In genomic region chrX:101774340-101774739, GRCh38 we compare ENCODE assay signal across 13 cellular contexts.
DNase-seq lines count a peak whose midpoint lies in the region; ATAC-seq and TF ChIP-seq lines count a peak whose summit lies in the region.
"Had no signal": no experiment of that assay in that cellular context is flagged by ENCODE, and none has a peak within 500 bp of the region (broad histone marks: within the 10 kb centered on the region; RNA-seq: fewer than 3 reads in every experiment).

No MANE protein-coding gene starts in this region.

- peak overlapping the region; percentile 95 for H3K27ac ChIP-seq in MM.1S (ENCODE audit: low read length)

- no peaks in the 10 kb centered on the region for H4K20me1 ChIP-seq in MM.1S (ENCODE audit: insufficient read depth, low read length)

- H3K27me3 ChIP-seq in MM.1S (replicated peaks; ENCODE audit: insufficient read depth, low read length): no peaks in the 10 kb centered on the region

- H3K4me1 ChIP-seq in MM.1S (ENCODE audit: low read length): peaks cover 27% of the 10 kb centered on the region

- H2AFZ ChIP-seq in MM.1S (ENCODE audit: low read length): peak overlapping the region; percentile 17; the same call in 1 of the 2 replicates

- H3K36me3 ChIP-seq in MM.1S (replicated peaks; ENCODE audit: insufficient read depth, low read length): no peaks in the 10 kb centered on the region

- ATAC-seq in GM18909 (IDR thresholded peaks at IDR 0.05; ENCODE audit: poor library complexity, unreplicated experiment): peak; percentile 100
- ATAC-seq in GM21528 (IDR thresholded peaks at IDR 0.05; ENCODE audit: low FRiP score, unreplicated experiment): peak; percentile 99
- ATAC-seq in HG03045 (IDR thresholded peaks at IDR 0.05; ENCODE audit: unreplicated experiment): peak; percentile 100

- DNase-seq in MM.1S (peak; percentile 84), NOMO-1 (lab: John Stamatoyannopoulos, UW; ENCODE audit: unreplicated experiment in 2 of 2) (no peak), DMS114 treated with DMSO at 0.1 percent for 48 hours (lab: John Stamatoyannopoulos, UW; ENCODE audit: unreplicated experiment) (no peak), NCI-H1694 treated with DMSO at 0.1 percent for 48 hours (lab: John Stamatoyannopoulos, UW) (no peak)
- DNase-seq: activated B cell treated with CpG ODN at 0.5 μM for 24 hours; activated T-cell treated with anti-CD3 and anti-CD28 coated beads, Interleukin-2, amount 50 U/mL, for 48 hours; mammary epithelial cell; NCI-H526; SIG-M5; stimulated activated naive CD4-positive, alpha-beta T cell treated with Interleukin-2 at 50 U/mL for 16 hours had no signal

- no peaks in the 10 kb centered on the region for H3K9me3 ChIP-seq in MM.1S (replicated peaks; ENCODE audit: insufficient read depth, low read length)

- no peak for TF ChIP-seq CTCF in MM.1S (IDR thresholded peaks at IDR 0.05; ENCODE audit: low read length)

- peak overlapping the region; percentile 29; the same call in 1 of the 2 replicates for H3K9ac ChIP-seq in MM.1S (ENCODE audit: low read length)

- H3K79me2 ChIP-seq in MM.1S (ENCODE audit: low read length): no peaks in the 10 kb centered on the region

- H3K4me2 ChIP-seq in MM.1S (ENCODE audit: low read depth, low read length): peak overlapping the region; percentile 50; the same call in 1 of the 2 replicates

- H3K9me2 ChIP-seq in MM.1S (replicated peaks; ENCODE audit: insufficient read depth, low read length): no peaks in the 10 kb centered on the region

- no peak overlapping the region for H3K4me3 ChIP-seq in MM.1S (ENCODE audit: low read length)

- peaks cover 13% of the 10 kb centered on the region for H3F3A ChIP-seq in MM.1S (ENCODE audit: insufficient read depth, low read length)
